Comparison of ENCODE assay signal across 10 cellular contexts in genomic region chr2:98908909-98909308, GRCh38. TPM values are rescaled to one million over a fixed set of nuclear protein-coding genes. Genes with fewer than 3 reads are reported as not detected.
A peak's percentile ranks its signal among the peaks of the same experiment; 100 is the strongest.
DNase-seq lines count a peak whose midpoint lies in the region; ATAC-seq and TF ChIP-seq lines count a peak whose summit lies in the region.
"Had no signal": no experiment of that assay in that cellular context is flagged by ENCODE, and none has a peak within 500 bp of the region (broad histone marks: within the 10 kb centered on the region; RNA-seq: fewer than 3 reads in every experiment).

No MANE protein-coding gene starts in this region.

- no peaks in the 10 kb centered on the region for H3K79me2 ChIP-seq in KMS-11 (ENCODE audit: insufficient read depth, low read depth)

- H3K9me3 ChIP-seq in BLaER1 treated with 17β-estradiol and CSF1 and Interleukin-3, amounts not matched to agents 10 nM and 100 nM (replicated peaks in 1 of 11) = no peaks in the 10 kb centered on the region

- ATAC-seq in left lobe of liver = no peak
- ATAC-seq in activated T-helper 17 cell treated with anti-CD3 and anti-CD28 coated beads, Interleukin-2, amount 50 U/mL, for 72 hours (replicated peaks) = no peak

- peak overlapping the region; percentile 76 to 97 (median 88) for H3K4me2 ChIP-seq in BLaER1 treated with 17β-estradiol and CSF1 and Interleukin-3, amounts not matched to agents 10 nM and 100 nM
- H3K4me2 ChIP-seq in KMS-11 = peak overlapping the region; percentile 56; the same call in 1 of the 2 replicates

- no peaks in the 10 kb centered on the region for H4K20me1 ChIP-seq in BLaER1 treated with 17β-estradiol and CSF1 and Interleukin-3, amounts not matched to agents 10 nM and 100 nM
- H4K20me1 ChIP-seq in KMS-11 (ENCODE audit: insufficient read depth) = no peaks in the 10 kb centered on the region

- no peaks in the 10 kb centered on the region for H3K36me3 Mint-ChIP-seq in activated T-helper 17 cell treated with anti-CD3 and anti-CD28 coated beads, Interleukin-2, amount 50 U/mL, for 72 hours (ENCODE audit: low read depth)

- H3K4me1 ChIP-seq in BLaER1 treated with 17β-estradiol and CSF1 and Interleukin-3, amounts not matched to agents 10 nM and 100 nM = peaks cover 53 to 75% (median 72%) of the 10 kb centered on the region in 10 experiments
- peaks cover 52% of the 10 kb centered on the region for H3K4me1 ChIP-seq in KMS-11 (ENCODE audit: low read depth, poor library complexity, severe bottlenecking)

- H3K27me3 ChIP-seq in BLaER1 treated with 17β-estradiol and CSF1 and Interleukin-3, amounts not matched to agents 10 nM and 100 nM = peaks cover 0 to 5% (median 0%) of the 10 kb centered on the region in 11 experiments; a peak in 1 of 22 replicates
- H3K27me3 ChIP-seq in KMS-11 (ENCODE audit: insufficient read depth, low read depth) = no peaks in the 10 kb centered on the region

- no peaks in the 10 kb centered on the region for H3K9me3 Mint-ChIP-seq in activated T-helper 17 cell treated with anti-CD3 and anti-CD28 coated beads, Interleukin-2, amount 50 U/mL, for 72 hours
- H3K9me3 Mint-ChIP-seq: activated T-cell treated with anti-CD3 and anti-CD28 coated beads, Interleukin-2, amount 50 U/mL, for 72 hours had no signal

- peak overlapping the region in 6 of 10 experiments; percentile 24 to 56 (median 42); a peak in 7 of 20 replicates for H3K4me3 ChIP-seq in BLaER1 treated with 17β-estradiol and CSF1 and Interleukin-3, amounts not matched to agents 10 nM and 100 nM
- H3K4me3 ChIP-seq in KMS-11 (IDR thresholded peaks at IDR 0.05; ENCODE audit: insufficient read depth, low read depth, low read length) = no peak overlapping the region

- H2AFZ ChIP-seq in KMS-11 (ENCODE audit: low read depth) = 0 out of 2 replicates have a peak overlapping the region, but pooled peaks have one; percentile 36

- H3K4me1 Mint-ChIP-seq in activated T-helper 17 cell treated with anti-CD3 and anti-CD28 coated beads, Interleukin-2, amount 50 U/mL, for 72 hours = peaks cover 22% of the 10 kb centered on the region

- H3K27ac Mint-ChIP-seq in activated T-helper 17 cell treated with anti-CD3 and anti-CD28 coated beads, Interleukin-2, amount 50 U/mL, for 72 hours = no peak overlapping the region
- H3K27ac Mint-ChIP-seq: activated T-cell treated with anti-CD3 and anti-CD28 coated beads, Interleukin-2, amount 50 U/mL, for 72 hours had no signal

- H3K9ac ChIP-seq in BLaER1 treated with 17β-estradiol and CSF1 and Interleukin-3, amounts not matched to agents 10 nM and 100 nM = peak overlapping the region in 9 of 11 experiments; percentile 50 to 77 (median 72); a peak in 17 of 22 replicates
- H3K9ac ChIP-seq in KMS-11 = no peak overlapping the region; the same call in 1 of the 2 replicates

- DNase-seq in left lobe of liver (ENCODE audit: low spot score) (peak; percentile 7), NCI-H1417 (lab: John Stamatoyannopoulos, UW) (no peak), cerebellum (ENCODE audit: low spot score) (no peak)
- no peak for DNase-seq in stimulated activated CD8-positive, alpha-beta memory T cell treated with anti-CD3 and anti-CD28 coated beads, Interleukin-4, amount 100 ng/mL, for 48 hours
- DNase-seq: activated T-cell treated with anti-CD3 and anti-CD28 coated beads, Interleukin-2, amount 50 U/mL, for 72 hours; hippocampal formation had no signal

- no peak overlapping the region for H3K4me3 Mint-ChIP-seq in activated T-helper 17 cell treated with anti-CD3 and anti-CD28 coated beads, Interleukin-2, amount 50 U/mL, for 72 hours

- TF ChIP-seq CTCF in KMS-11 (conservative IDR thresholded peaks at IDR 0.05; ENCODE audit: low read depth, low read length) = no peak

- H3K27ac ChIP-seq in BLaER1 treated with 17β-estradiol and CSF1 and Interleukin-3, amounts not matched to agents 10 nM and 100 nM = peak overlapping the region in 9 of 11 experiments; percentile 68 to 86 (median 78); a peak in 18 of 22 replicates
- H3K27ac ChIP-seq in KMS-11 (peak overlapping the region; percentile 43; the same call in 1 of the 2 replicates), angular gyrus (ENCODE audit: low read depth, low read length) (peak overlapping the region; percentile 79)

- H3K36me3 ChIP-seq in BLaER1 treated with 17β-estradiol and CSF1 and Interleukin-3, amounts not matched to agents 10 nM and 100 nM = no peaks in the 10 kb centered on the region
- H3K36me3 ChIP-seq in KMS-11 (ENCODE audit: insufficient read depth) = no peaks in the 10 kb centered on the region

- peaks cover 24% of the 10 kb centered on the region for H3K27me3 Mint-ChIP-seq in activated T-helper 17 cell treated with anti-CD3 and anti-CD28 coated beads, Interleukin-2, amount 50 U/mL, for 72 hours

RNA-seq across cellular contexts. Expression of gene CRACDL, which starts 27.1 kb away (rescaled TPM):
- total RNA-seq in left lobe of liver (0.30 TPM), cerebellum (2.9 TPM)
- under 1 TPM; 0.13 to 0.16 TPM for total RNA-seq in activated T-helper 17 cell treated with anti-CD3 and anti-CD28 coated beads, Interleukin-2, amount 50 U/mL, for 72 hours
